Comparison of ENCODE assay signal across 26 cellular contexts in genomic region chr4:123438031-123438430, GRCh38. TPM values are rescaled to one million over a fixed set of nuclear protein-coding genes. Genes with fewer than 3 reads are reported as not detected.
A peak's percentile ranks its signal among the peaks of the same experiment; 100 is the strongest.
DNase-seq lines count a peak whose midpoint lies in the region; FAIRE-seq and TF ChIP-seq lines count a peak whose summit lies in the region.
"Had no signal": no experiment of that assay in that cellular context is flagged by ENCODE, and none has a peak within 500 bp of the region (broad histone marks: within the 10 kb centered on the region; RNA-seq: fewer than 3 reads in every experiment).

No MANE protein-coding gene starts in this region.

- no peaks in the 10 kb centered on the region for H4K20me1 ChIP-seq in OCI-LY1 (ENCODE audit: insufficient read depth, low read length)
- H4K20me1 ChIP-seq in endothelial cell of umbilical vein (replicated peaks; ENCODE audit: control insufficient read depth, extremely low read depth, insufficient read depth, low read length): no peaks in the 10 kb centered on the region

- POLR2A ChIA-PET in endothelial cell of umbilical vein (lab: Charles Lee): no interaction called here

- H3K4me2 ChIP-seq in OCI-LY1 (ENCODE audit: low read length) (no peak overlapping the region), endothelial cell of umbilical vein (ENCODE audit: insufficient read depth, low read length) (no peak overlapping the region)

- peak; percentile 28 for FAIRE-seq in endothelial cell of umbilical vein (lab: Jason Lieb, UNC)

- WGBS in prostate gland: 26% methylated on average over 3 of the region's 3 CpGs

- H3K9me3 ChIP-seq in OCI-LY1 (ENCODE audit: low read length) (peaks cover 6% of the 10 kb centered on the region; the same call in 1 of the 2 replicates), endothelial cell of umbilical vein (replicated peaks; ENCODE audit: control insufficient read depth, insufficient read depth, low read length) (no peaks in the 10 kb centered on the region), prostate gland (no peaks in the 10 kb centered on the region)
- H3K9me3 ChIP-seq: mucosa of descending colon had no signal

- dilution Hi-C loops in endothelial cell of umbilical vein (cut with MboI; ENCODE audit: extremely low pct_ligation_motif_present, low sequenced_read_pairs): no loop called here

- intact Hi-C loops in endothelial cell of umbilical vein (cut with micrococcal nuclease) (no loop called here), prostate gland (cut with DNase I) (no loop called here)

- H3K27me3 ChIP-seq in OCI-LY1 (ENCODE audit: insufficient read depth, low read length): no peaks in the 10 kb centered on the region
- H3K27me3 ChIP-seq in endothelial cell of umbilical vein (ENCODE audit: control insufficient read depth in 2 of 2, insufficient read depth in 2 of 2, low read length in 2 of 2): no peaks in the 10 kb centered on the region
- no peaks in the 10 kb centered on the region for H3K27me3 ChIP-seq in prostate gland (replicated peaks; ENCODE audit: insufficient read depth)

- no peaks in the 10 kb centered on the region for H3K9me1 ChIP-seq in endothelial cell of umbilical vein (replicated peaks; ENCODE audit: control insufficient read depth, extremely low read depth, insufficient read depth, low read length)

- H3K4me3 ChIP-seq in OCI-LY1 (ENCODE audit: low read depth, low read length, poor library complexity, severe bottlenecking) (no peak overlapping the region), endothelial cell of umbilical vein (replicated peaks in 1 of 3; ENCODE audit: insufficient read depth in 1 of 3, low read depth in 1 of 3, low read length in 3 of 3) (no peak overlapping the region), prostate gland (no peak overlapping the region)
- H3K4me3 ChIP-seq: mucosa of descending colon, skin epidermis had no signal

- H3K79me2 ChIP-seq in OCI-LY1 (ENCODE audit: insufficient read depth, low read length) (no peaks in the 10 kb centered on the region), endothelial cell of umbilical vein (ENCODE audit: control insufficient read depth, insufficient read depth, low read length) (no peaks in the 10 kb centered on the region)

- H3K36me3 ChIP-seq in OCI-LY1 (ENCODE audit: insufficient read depth, low read length) (no peaks in the 10 kb centered on the region), endothelial cell of umbilical vein (ENCODE audit: control insufficient read depth in 2 of 2, extremely low read depth in 1 of 2, insufficient read depth in 2 of 2, low read length in 2 of 2) (no peaks in the 10 kb centered on the region), prostate gland (no peaks in the 10 kb centered on the region)

- no peak overlapping the region for H3K9ac ChIP-seq in OCI-LY1 (ENCODE audit: low read length)
- H3K9ac ChIP-seq in endothelial cell of umbilical vein (replicated peaks; ENCODE audit: extremely low read depth, insufficient read depth, low read length): no peak overlapping the region

- no peak for TF ChIP-seq POLR2A in endothelial cell of umbilical vein (IDR thresholded peaks at IDR 0.05; ENCODE audit: low read depth, low read length)
- TF ChIP-seq POLR2A in prostate gland (IDR thresholded peaks at IDR 0.05): no peak

- no peaks in the 10 kb centered on the region for H3K9me2 ChIP-seq in OCI-LY1 (ENCODE audit: low read depth, low read length)

- CTCF ChIA-PET in endothelial cell of umbilical vein (lab: Charles Lee): no interaction called here

- no peak for TF ChIP-seq CTCF in OCI-LY1 (IDR thresholded peaks at IDR 0.05; ENCODE audit: low read length)
- TF ChIP-seq CTCF in endothelial cell of umbilical vein (IDR thresholded peaks at IDR 0.05; ENCODE audit: extremely low read depth in 1 of 2, insufficient read depth in 1 of 2, low read depth in 1 of 2, low read length in 2 of 2): no peak
- TF ChIP-seq CTCF in prostate gland (IDR thresholded peaks at IDR 0.05): no peak

- H3K27ac ChIP-seq in OCI-LY1 (ENCODE audit: low read depth, low read length, poor library complexity, severe bottlenecking) (no peak overlapping the region), endothelial cell of umbilical vein (ENCODE audit: insufficient read depth, low read depth, low read length) (no peak overlapping the region), prostate gland (no peak overlapping the region)
- H3K27ac ChIP-seq: 22Rv1, C4-2B, skin epidermis had no signal

- BruUV-seq in endothelial cell of umbilical vein (replicated peaks; lab: Mats Ljungman, UMichigan): no TSS peak

- H2AFZ ChIP-seq in OCI-LY1 (ENCODE audit: low read length): 0 out of 2 replicates have a peak overlapping the region, but pooled peaks have one; percentile 15
- H2AFZ ChIP-seq in endothelial cell of umbilical vein (ENCODE audit: low read depth, low read length): no peak overlapping the region

- H3K4me1 ChIP-seq in OCI-LY1 (ENCODE audit: insufficient read depth, low read length, severe bottlenecking): peaks cover 31% of the 10 kb centered on the region
- H3K4me1 ChIP-seq in endothelial cell of umbilical vein (ENCODE audit: control insufficient read depth, extremely low read depth, insufficient read depth, low read length): no peaks in the 10 kb centered on the region
- no peaks in the 10 kb centered on the region for H3K4me1 ChIP-seq in prostate gland (replicated peaks)

- DNase-seq in DMS53 (lab: John Stamatoyannopoulos, UW): peak; percentile 14
- no peak for DNase-seq in DMS53 treated with DMSO at 0.1 percent for 48 hours (lab: John Stamatoyannopoulos, UW; ENCODE audit: unreplicated experiment)
- no peak for DNase-seq in endothelial cell of umbilical vein (ENCODE audit: low read depth, low spot score)
- peak; percentile 66 for DNase-seq in prostate gland (ENCODE audit: low spot score)
- DNase-seq in NCI-H524 (lab: John Stamatoyannopoulos, UW): no peak
- DNase-seq in KG1 (lab: John Stamatoyannopoulos, UW): no peak
- no peak for DNase-seq in middle frontal gyrus (ENCODE audit: extremely low spot score, low spot score)
- DNase-seq: activated CD8-positive, alpha-beta T cell treated with anti-CD3 and anti-CD28 coated beads, Interleukin-2, amount 10 ng/mL, durations not matched to agents 7 days and 5 days; Caco-2; caudate nucleus; cortex of kidney; effector memory CD4-positive, alpha-beta T cell; erythroblast; GOT3; islet precursor cell; mucosa of descending colon; NCI-H1048; NCI-H2171 treated with DMSO at 0.1 percent for 48 hours; NCI-H524 treated with DMSO at 0.1 percent for 48 hours; NK-92 treated with Interleukin-12 subunit alpha and Interleukin-12 subunit beta, amount 100 ng/mL, for 24 hours; SIG-M5; stimulated activated naive B cell treated with anti-CD40 and anti-IgM and Interleukin-4, amounts not matched to agents 10 μg/mL and 1 μg/mL and 100 μg/mL, for 72 hours had no signal

- no peaks in the 10 kb centered on the region for H3F3A ChIP-seq in OCI-LY1 (ENCODE audit: insufficient read depth, low read length)

TF ChIP-seq in endothelial cell of umbilical vein, 7 proteins besides CTCF, POLR2A, EP300 and RAD21:
- TF ChIP-seq JUN (IDR thresholded peaks at IDR 0.05; ENCODE audit: borderline replicate concordance, insufficient read depth, insufficient read length, low read depth): no peak
- TF ChIP-seq MYC (IDR thresholded peaks at IDR 0.05; ENCODE audit: low read depth, low read length): no peak
- TF ChIP-seq POLR2AphosphoS5 (IDR thresholded peaks at IDR 0.05; ENCODE audit: insufficient read depth, low read depth, low read length): no peak
- TF ChIP-seq EZH2 (IDR thresholded peaks at IDR 0.05; ENCODE audit: borderline replicate concordance, low read depth, low read length, severe bottlenecking): no peak

RNA-seq across cellular contexts. Expression of gene SPRY1, which starts 41.4 kb away (rescaled TPM):
- total RNA-seq in endothelial cell of umbilical vein: 43.7 and 59.6 TPM in 2 replicates
- 12.5 and 14.1 TPM in 2 replicates for polyA plus RNA-seq in endothelial cell of umbilical vein
- 7.7 and 9.2 TPM in 2 replicates for polyA plus RNA-seq in endothelial cell of umbilical vein (2011; cell fraction: cytosol; rRNA removed)
- polyA plus RNA-seq in endothelial cell of umbilical vein (2011; cell fraction: nucleus; rRNA removed): 13.9 and 17.0 TPM in 2 replicates
- 5.0 and 5.8 TPM in 2 replicates for polyA plus RNA-seq in endothelial cell of umbilical vein (2012)
- polyA minus RNA-seq in endothelial cell of umbilical vein: 18.6 and 19.6 TPM in 2 replicates
- not detected for polyA minus RNA-seq in endothelial cell of umbilical vein (2011; cell fraction: cytosol; rRNA and poly(A)+ RNA removed)
- polyA minus RNA-seq in endothelial cell of umbilical vein (2011; cell fraction: nucleus; rRNA and poly(A)+ RNA removed): 20.7 and 22.4 TPM in 2 replicates
- 10 to 100 TPM; 67.5 to 90.2 TPM for total RNA-seq in prostate gland

Comparison
In these comparisons a context has a peak if more than half of its experiments do, and no peak if none do; other contexts are left out.
1. DNase-seq: peak in DMS53 (single experiment) and prostate gland (single experiment); none in DMS53 treated with DMSO at 0.1 percent for 48 hours (single experiment), endothelial cell of umbilical vein (single experiment), NCI-H524 (0 of 2), KG1 (single experiment) and middle frontal gyrus (single experiment).